7 cellular contexts compared by ENCODE assay signal in the genomic region with DNA sequence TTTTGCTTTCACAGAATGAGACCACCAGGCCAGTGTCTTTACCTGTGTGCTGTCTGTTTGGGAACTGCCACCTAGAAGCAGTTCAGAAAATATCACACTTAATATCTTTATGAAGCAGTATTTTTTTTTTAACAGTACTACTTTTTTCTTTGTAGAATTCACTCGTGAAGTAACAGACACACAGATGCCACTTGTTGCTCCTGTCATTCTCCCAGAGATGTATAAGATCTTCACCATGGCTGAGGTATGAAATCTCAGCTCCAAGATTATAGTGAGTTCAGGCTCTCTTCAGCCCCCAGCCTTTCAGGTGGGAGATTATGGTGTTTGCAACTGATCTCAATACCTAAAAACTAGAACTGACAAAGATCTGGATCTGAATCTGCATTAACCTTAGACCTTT.
"Had no signal": no experiment of that assay in that cellular context is flagged by ENCODE, and none has a peak within 500 bp of the region (broad histone marks: within the 10 kb centered on the region; RNA-seq: fewer than 3 reads in every experiment).

No MANE protein-coding gene starts in this region.

- H3K4me3 ChIP-seq: GM23338 had no signal

- H3K4me2 ChIP-seq: GM23338 had no signal

- ATAC-seq: GM23338, HepG2 had no signal

- H3K4me3 Mint-ChIP-seq: GM23338, H9, HFFc6, IgD-negative memory B cell had no signal

- H3K27ac ChIP-seq: HL-60 had no signal

- H3K9me3 Mint-ChIP-seq: GM23338, H9, HFFc6, IgD-negative memory B cell had no signal

- H3K4me1 Mint-ChIP-seq: GM23338, H9 had no signal

- H3K27ac Mint-ChIP-seq: GM23338, IgD-negative memory B cell had no signal

- H2AFZ ChIP-seq: GM23338 had no signal

- H3K27me3 Mint-ChIP-seq: IgD-negative memory B cell had no signal

- DNase-seq: H9, HCEC 1CT, HFFc6 had no signal
